1 cellular context compared by ENCODE assay signal in genomic region chr3:132317229-132317948, GRCh38.
A peak's percentile ranks its signal among the peaks of the same experiment; 100 is the strongest.
TF ChIP-seq lines count a peak whose summit lies in the region.

Gene ACP3 (plus strand): TSS chr3:132317407. CDS start chr3:132317457, 50 bp downstream.

TF ChIP-seq in HEK293, 187 proteins besides CTCF, POLR2A, EP300 and RAD21 (continued from another document and continues in another):
- no peak for TF ChIP-seq ZNF658 (tag by site-specific recombination; IDR thresholded peaks at IDR 0.05)
- peak; percentile 71; the same call in 1 of the 2 replicates for TF ChIP-seq MZF1 (tag by site-specific recombination; IDR thresholded peaks at IDR 0.05; ENCODE audit: borderline replicate concordance)
- no peak for TF ChIP-seq ZNF148 (tag by site-specific recombination; IDR thresholded peaks at IDR 0.05; ENCODE audit: borderline replicate concordance)
- no peak for TF ChIP-seq ZBTB7A (tag by site-specific recombination; IDR thresholded peaks at IDR 0.05; ENCODE audit: low read depth)
- no peak for TF ChIP-seq ZNF155 (tag by site-specific recombination; IDR thresholded peaks at IDR 0.05)
- TF ChIP-seq ZBTB1 (tag by site-specific recombination; IDR thresholded peaks at IDR 0.05): no peak
- no peak for TF ChIP-seq ZNF549 (tag by site-specific recombination; IDR thresholded peaks at IDR 0.05)
- no peak for TF ChIP-seq ZNF426 (tag by site-specific recombination; IDR thresholded peaks at IDR 0.05)
- no peak for TF ChIP-seq ZSCAN5A (tag by site-specific recombination; IDR thresholded peaks at IDR 0.05)
- TF ChIP-seq ZBTB21 (tag by site-specific recombination; IDR thresholded peaks at IDR 0.05): no peak
- 0 out of 2 replicates have a peak, but pooled peaks have one; percentile 14 for TF ChIP-seq ZNF843 (tag by site-specific recombination; IDR thresholded peaks at IDR 0.05)
- peak; percentile 72 for TF ChIP-seq OSR2 (tag by site-specific recombination; IDR thresholded peaks at IDR 0.05)
- no peak; the same call in 1 of the 2 replicates for TF ChIP-seq WT1 (tag by site-specific recombination; IDR thresholded peaks at IDR 0.05)
- no peak for TF ChIP-seq INSM2 (tag by site-specific recombination; IDR thresholded peaks at IDR 0.05)
- no peak for TF ChIP-seq ZNF239 (tag by site-specific recombination; IDR thresholded peaks at IDR 0.05)
- TF ChIP-seq ZNF140 (tag by site-specific recombination; IDR thresholded peaks at IDR 0.05): no peak
- TF ChIP-seq EGR2 (tag by site-specific recombination; IDR thresholded peaks at IDR 0.05; ENCODE audit: low read depth): no peak
- TF ChIP-seq SALL2 (tag by site-specific recombination; IDR thresholded peaks at IDR 0.05; ENCODE audit: borderline replicate concordance): no peak
- peak; percentile 55; the same call in 1 of the 2 replicates for TF ChIP-seq PRDM4 (tag by site-specific recombination; IDR thresholded peaks at IDR 0.05)
- peak; percentile 41; the same call in 1 of the 2 replicates for TF ChIP-seq SP7 (tag by site-specific recombination; IDR thresholded peaks at IDR 0.05)
- no peak for TF ChIP-seq ZBTB17 (tag by site-specific recombination; IDR thresholded peaks at IDR 0.05)
- TF ChIP-seq ZNF292 (tag by site-specific recombination; IDR thresholded peaks at IDR 0.05; ENCODE audit: borderline replicate concordance, low read depth): no peak
- no peak for TF ChIP-seq ZNF837 (tag by site-specific recombination; IDR thresholded peaks at IDR 0.05)
- TF ChIP-seq ZFP41 (tag by site-specific recombination; IDR thresholded peaks at IDR 0.05; ENCODE audit: borderline replicate concordance): no peak
- no peak for TF ChIP-seq ZNF366 (tag by site-specific recombination; conservative IDR thresholded peaks at IDR 0.05)
- TF ChIP-seq ZNF335 (tag by site-specific recombination; conservative IDR thresholded peaks at IDR 0.05): peak; percentile 25
- TF ChIP-seq ZNF132 (tag by site-specific recombination; IDR thresholded peaks at IDR 0.05; ENCODE audit: borderline replicate concordance): no peak
- TF ChIP-seq ZNF830 (tag by site-specific recombination; IDR thresholded peaks at IDR 0.05; ENCODE audit: low read depth): no peak
- no peak for TF ChIP-seq ZNF114 (tag by site-specific recombination; IDR thresholded peaks at IDR 0.05)
- TF ChIP-seq ZFP3 (tag by site-specific recombination; IDR thresholded peaks at IDR 0.05; ENCODE audit: low read depth): no peak
- no peak for TF ChIP-seq ZNF792 (tag by site-specific recombination; IDR thresholded peaks at IDR 0.05)
- no peak for TF ChIP-seq ZNF175 (tag by site-specific recombination; IDR thresholded peaks at IDR 0.05)
- no peak for TF ChIP-seq ZNF670 (tag by site-specific recombination; IDR thresholded peaks at IDR 0.05; ENCODE audit: low read depth)
- no peak for TF ChIP-seq ZNF133 (tag by site-specific recombination; IDR thresholded peaks at IDR 0.05)
- peak; percentile 51; the same call in 1 of the 2 replicates for TF ChIP-seq ZBTB20 (tag by site-specific recombination; IDR thresholded peaks at IDR 0.05)
- no peak for TF ChIP-seq ZFHX2 (tag by site-specific recombination; conservative IDR thresholded peaks at IDR 0.05)
- TF ChIP-seq ZNF416 (tag by site-specific recombination; IDR thresholded peaks at IDR 0.05): no peak
- TF ChIP-seq GLI4 (tag by site-specific recombination; IDR thresholded peaks at IDR 0.05): no peak
- TF ChIP-seq KLF9 (tag by site-specific recombination; IDR thresholded peaks at IDR 0.05; ENCODE audit: low read depth): no peak
- TF ChIP-seq FEZF1 (tag by site-specific recombination; IDR thresholded peaks at IDR 0.05): peak; percentile 77
- no peak for TF ChIP-seq ZNF518A (tag by site-specific recombination; conservative IDR thresholded peaks at IDR 0.05; ENCODE audit: low read depth)
- no peak for TF ChIP-seq YY1 (tag by site-specific recombination; IDR thresholded peaks at IDR 0.05)
- no peak for TF ChIP-seq ZFP69B (tag by site-specific recombination; IDR thresholded peaks at IDR 0.05)
- TF ChIP-seq ELK4 (IDR thresholded peaks at IDR 0.05; ENCODE audit: borderline replicate concordance, low read depth, low read length): no peak
- no peak for TF ChIP-seq IKZF3 (tag by site-specific recombination; IDR thresholded peaks at IDR 0.05)
- TF ChIP-seq GFI1B (tag by site-specific recombination; IDR thresholded peaks at IDR 0.05): no peak
- peak; percentile 33; the same call in 1 of the 2 replicates for TF ChIP-seq ZBTB48 (tag by site-specific recombination; IDR thresholded peaks at IDR 0.05)
- TF ChIP-seq GLI2 (tag by site-specific recombination; IDR thresholded peaks at IDR 0.05; ENCODE audit: borderline replicate concordance, low read depth): no peak
